11 cellular contexts compared by ENCODE assay signal in genomic region chr5:172533399-172534228, GRCh38.
DNase-seq lines count a peak whose midpoint lies in the region; FAIRE-seq and TF ChIP-seq lines count a peak whose summit lies in the region.
"Had no signal": no experiment of that assay in that cellular context is flagged by ENCODE, and none has a peak within 500 bp of the region (broad histone marks: within the 10 kb centered on the region; RNA-seq: fewer than 3 reads in every experiment).

No MANE protein-coding gene starts in this region.

- H3K4me1 Mint-ChIP-seq in MCF 10A (ENCODE audit: insufficient read depth, unreplicated experiment) (peaks cover 27% of the 10 kb centered on the region), mesothelial cell of epicardium (peaks cover 13% of the 10 kb centered on the region)

- BruUV-seq in MCF 10A (replicated peaks; lab: Mats Ljungman, UMichigan), result no TSS peak

- no peaks in the 10 kb centered on the region for H3K36me3 Mint-ChIP-seq in MCF 10A (ENCODE audit: insufficient read depth, unreplicated experiment)
- H3K36me3 Mint-ChIP-seq in mesothelial cell of epicardium, result no peaks in the 10 kb centered on the region
- H3K36me3 Mint-ChIP-seq: natural killer cell treated with Interleukin-12 subunit alpha and Interleukin-12 subunit beta and Interleukin-15 and Interleukin-18, amount 100 ng/mL, for 72 hours had no signal

- TF ChIP-seq POLR2A in breast epithelium (IDR thresholded peaks at IDR 0.05) (no peak), vagina (IDR thresholded peaks at IDR 0.05) (no peak)

- H3K4me1 ChIP-seq in breast epithelium, result peaks cover 0 to 6% of the 10 kb centered on the region in 2 donors
- peaks cover 22% of the 10 kb centered on the region for H3K4me1 ChIP-seq in vagina
- H3K4me1 ChIP-seq: BE2C had no signal

- H3K4me3 ChIP-seq in breast epithelium (peak overlapping the region in 1 of 3 donors; percentile 34), bronchial epithelial cell (ENCODE audit: low read depth, low read length) (no peak overlapping the region), vagina (peak overlapping the region in 1 of 2 donors; percentile 16)

- DNase-seq in MCF 10A (ENCODE audit: unreplicated experiment) (peak; percentile 86), breast epithelium (ENCODE audit: low spot score in 2 of 2) (no peak), bronchial epithelial cell (ENCODE audit: low read depth) (peak; percentile 35), mesothelial cell of epicardium (ENCODE audit: low spot score in 2 of 2, unreplicated experiment in 2 of 2) (peak in 1 of 2 experiments; percentile 35), vagina (ENCODE audit: extremely low spot score in 2 of 2) (peak in 1 of 2 donors; percentile 81), UCSD-AML1 (lab: John Stamatoyannopoulos, UW; ENCODE audit: unreplicated experiment) (no peak), H4 (ENCODE audit: low spot score) (no peak), nucleus accumbens (lab: John Stamatoyannopoulos, UW) (no peak)
- DNase-seq: BE2C, MV-4-11 had no signal

- H3K9me3 Mint-ChIP-seq in MCF 10A (ENCODE audit: unreplicated experiment) (peaks cover under 1% of the 10 kb centered on the region), mesothelial cell of epicardium (peaks cover 10% of the 10 kb centered on the region)
- H3K9me3 Mint-ChIP-seq: natural killer cell treated with Interleukin-12 subunit alpha and Interleukin-12 subunit beta and Interleukin-15 and Interleukin-18, amount 100 ng/mL, for 72 hours had no signal

- H3K4me3 Mint-ChIP-seq in MCF 10A (ENCODE audit: unreplicated experiment) (peak overlapping the region; percentile 60), mesothelial cell of epicardium (no peak overlapping the region)
- H3K4me3 Mint-ChIP-seq: natural killer cell treated with Interleukin-12 subunit alpha and Interleukin-12 subunit beta and Interleukin-15 and Interleukin-18, amount 100 ng/mL, for 72 hours had no signal

- peak overlapping the region in 1 of 2 donors; percentile 32 for H3K27ac ChIP-seq in breast epithelium
- H3K27ac ChIP-seq in vagina, result peak overlapping the region; percentile 43

- H3K27me3 Mint-ChIP-seq in MCF 10A (ENCODE audit: insufficient read depth, unreplicated experiment), result no peaks in the 10 kb centered on the region
- peaks cover 2% of the 10 kb centered on the region for H3K27me3 Mint-ChIP-seq in mesothelial cell of epicardium (ENCODE audit: low read depth)

- intact Hi-C loops in MCF 10A (cut with micrococcal nuclease), result no loop called here
- intact Hi-C loops in breast epithelium (cut with DNase I; ENCODE audit: low total_unique reads), result no loop called here
- intact Hi-C loops in vagina (cut with DNase I), result no loop called here

- H3K36me3 ChIP-seq in breast epithelium (no peaks in the 10 kb centered on the region), bronchial epithelial cell (ENCODE audit: control insufficient read depth, insufficient read depth, low read length) (no peaks in the 10 kb centered on the region), vagina (no peaks in the 10 kb centered on the region)
- H3K36me3 ChIP-seq: BE2C had no signal

- POLR2A ChIA-PET in MCF 10A (lab: Yijun Ruan, JAX), result interaction anchor here (0.6 to 5.6 kb wide), 25 partner anchors 11 to 420 kb away, joined by 3 to 76 read pairs (median 4); no protein-coding TSS in a partner anchor

- CTCF ChIA-PET in MCF 10A (lab: Yijun Ruan, JAX), result interaction anchor here (0.7 to 3.7 kb wide), 9 partner anchors 10 to 205 kb away, joined by 3 to 16 read pairs (median 5); no protein-coding TSS in a partner anchor

- peak overlapping the region; percentile 93 for H3K27ac Mint-ChIP-seq in MCF 10A (ENCODE audit: low read depth, unreplicated experiment)
- peak overlapping the region; percentile 35 for H3K27ac Mint-ChIP-seq in mesothelial cell of epicardium
- H3K27ac Mint-ChIP-seq: natural killer cell treated with Interleukin-12 subunit alpha and Interleukin-12 subunit beta and Interleukin-15 and Interleukin-18, amount 100 ng/mL, for 72 hours had no signal

- H3K27me3 ChIP-seq in breast epithelium (no peaks in the 10 kb centered on the region), bronchial epithelial cell (ENCODE audit: control insufficient read depth, insufficient read depth, low read length) (peaks cover 4% of the 10 kb centered on the region), vagina (no peaks in the 10 kb centered on the region)
- H3K27me3 ChIP-seq: BE2C had no signal

- no peak for FAIRE-seq in bronchial epithelial cell (lab: Jason Lieb, UNC)

- TF ChIP-seq CTCF in MCF 10A (IDR thresholded peaks at IDR 0.05; ENCODE audit: unreplicated experiment) (no peak), breast epithelium (IDR thresholded peaks at IDR 0.05) (no peak), bronchial epithelial cell (IDR thresholded peaks at IDR 0.05; ENCODE audit: insufficient read depth, low read length, severe bottlenecking) (no peak), mesothelial cell of epicardium (IDR thresholded peaks at IDR 0.05; ENCODE audit: unreplicated experiment) (no peak), vagina (IDR thresholded peaks at IDR 0.05) (no peak)

- H3K9me3 ChIP-seq in breast epithelium (no peaks in the 10 kb centered on the region), vagina (no peaks in the 10 kb centered on the region)
- H3K9me3 ChIP-seq: BE2C had no signal

Comparison
In these comparisons a context has a peak if more than half of its experiments do, and no peak if none do; other contexts are left out.
1. DNase-seq: peak in MCF 10A (single experiment) and bronchial epithelial cell (single experiment); none in breast epithelium (0 of 2), UCSD-AML1 (single experiment), H4 (single experiment) and nucleus accumbens (0 of 56).